Comparison of ENCODE assay signal across 9 cellular contexts in the genomic region with DNA sequence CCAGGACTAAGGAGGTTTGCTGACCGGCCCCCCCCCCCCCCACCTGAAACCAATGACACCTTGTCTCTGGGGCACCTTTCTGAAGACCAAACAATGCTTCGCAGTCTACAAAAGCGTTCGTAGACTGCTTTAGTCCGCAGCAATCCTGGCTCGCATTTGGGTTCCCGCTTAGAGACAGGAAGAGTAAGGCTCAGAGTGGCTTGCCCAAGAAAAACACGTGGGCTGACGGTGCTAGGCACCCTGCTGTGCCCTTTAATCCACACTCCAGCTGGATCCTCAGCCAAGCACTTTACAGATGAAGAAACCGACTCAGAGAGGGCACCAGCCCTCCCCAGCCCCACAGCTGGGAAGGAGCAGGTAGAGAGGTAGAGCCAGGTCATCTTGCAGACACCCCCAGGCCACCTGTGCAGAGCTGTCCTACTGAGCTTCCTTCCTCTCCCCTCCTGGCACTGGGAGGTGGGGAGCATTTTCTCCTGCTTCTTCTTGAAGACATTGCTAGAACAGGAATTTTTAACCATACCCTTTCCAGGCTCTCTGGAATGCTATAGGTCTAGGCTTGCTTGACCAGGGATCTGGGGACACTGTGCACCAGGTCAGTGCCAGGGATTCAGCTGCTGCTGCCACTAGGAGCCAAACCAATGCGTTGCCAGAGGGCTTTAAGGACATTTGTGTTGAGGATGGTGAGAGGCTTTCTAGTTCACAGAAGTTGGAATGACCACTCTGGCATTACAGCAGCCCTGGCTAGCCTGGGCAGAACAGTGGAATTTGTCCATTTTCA. TPM values are rescaled to one million over a fixed set of nuclear protein-coding genes. Genes with fewer than 3 reads are reported as not detected.
A peak's percentile ranks its signal among the peaks of the same experiment; 100 is the strongest.
DNase-seq lines count a peak whose midpoint lies in the region; ATAC-seq and TF ChIP-seq lines count a peak whose summit lies in the region.
"Had no signal": no experiment of that assay in that cellular context is flagged by ENCODE, and none has a peak within 500 bp of the region (broad histone marks: within the 10 kb centered on the region; RNA-seq: fewer than 3 reads in every experiment).

No MANE protein-coding gene starts in this region.

- no peaks in the 10 kb centered on the region for H3K9me3 ChIP-seq in A673 (ENCODE audit: low read depth, low read length, poor library complexity, severe bottlenecking)
- peaks cover 4% of the 10 kb centered on the region; the same call in 1 of the 2 replicates for H3K9me3 ChIP-seq in HUES64 (ENCODE audit: insufficient read depth, low read depth, low read length)
- H3K9me3 ChIP-seq in adrenal gland (replicated peaks in 1 of 3), result no peaks in the 10 kb centered on the region
- no peaks in the 10 kb centered on the region for H3K9me3 ChIP-seq in thoracic aorta

- peak overlapping the region in 2 of 6 donors; percentile 5 for H3K27ac Mint-ChIP-seq in immature natural killer cell

- no peaks in the 10 kb centered on the region for H3K36me3 Mint-ChIP-seq in immature natural killer cell

- WGBS in HUES64, result 7% methylated on average over 11 of the region's 11 CpGs
- WGBS in adrenal gland, 4 donors, result 3 to 26% (median 10%) methylated on average over 3 to 11 of the region's 11 CpGs

- H3K4me3 Mint-ChIP-seq in immature natural killer cell, result peak overlapping the region; percentile 84 to 91 (median 90)

- CTCF ChIA-PET in A673 (lab: Charles Lee), result no interaction called here

- no peak overlapping the region for H3K9ac ChIP-seq in HUES64 (ENCODE audit: low read depth, low read length)

- TF ChIP-seq POLR2A in adrenal gland (IDR thresholded peaks at IDR 0.05), result no peak

- peaks cover 0 to 3% (median 0%) of the 10 kb centered on the region in 6 donors for H3K9me3 Mint-ChIP-seq in immature natural killer cell

- peaks cover 16% of the 10 kb centered on the region in 2 donors for H3K4me1 Mint-ChIP-seq in immature natural killer cell

- TF ChIP-seq CTCF in A673 (conservative IDR thresholded peaks at IDR 0.05; ENCODE audit: low read depth, low read length) (no peak), adrenal gland (IDR thresholded peaks at IDR 0.05) (no peak), thoracic aorta (IDR thresholded peaks at IDR 0.05) (no peak)

- H3K4me3 ChIP-seq in A673 (ENCODE audit: low read depth, low read length, poor library complexity, severe bottlenecking) (peak overlapping the region; percentile 77), HUES64 (ENCODE audit: low read length) (peak overlapping the region; percentile 68), adrenal gland (peak overlapping the region in 1 of 4 donors; percentile 91), thoracic aorta (peak overlapping the region; percentile 96)

- POLR2A ChIA-PET in A673 (lab: Charles Lee; ENCODE audit: low non-redundant PET), result interaction anchor here (0.6 to 0.8 kb wide), 2 partner anchors 68 to 162 kb away, joined by 3 to 4 read pairs; no protein-coding TSS in a partner anchor

- no TSS peak for BruUV-seq in A673 (replicated peaks; lab: Mats Ljungman, UMichigan)

- H3K36me3 ChIP-seq in A673 (ENCODE audit: insufficient read depth, low read length, poor library complexity, severe bottlenecking), result peaks cover 7% of the 10 kb centered on the region
- no peaks in the 10 kb centered on the region for H3K36me3 ChIP-seq in HUES64 (ENCODE audit: insufficient read depth, low read length)
- no peaks in the 10 kb centered on the region for H3K36me3 ChIP-seq in adrenal gland (replicated peaks in 1 of 2)
- peaks cover 15% of the 10 kb centered on the region for H3K36me3 ChIP-seq in thoracic aorta

- H3K27me3 Mint-ChIP-seq in immature natural killer cell (ENCODE audit: low read depth in 3 of 3), result peaks cover 8 to 22% (median 17%) of the 10 kb centered on the region in 3 donors

- intact Hi-C loops in A673 (cut with micrococcal nuclease; ENCODE audit: unreplicated experiment) (loop anchor here (5.0 kb wide), 2 partner anchors 66 to 114 kb away; no protein-coding TSS in a partner anchor), adrenal gland (cut with DNase I) (no loop called here)

- peaks cover 28% of the 10 kb centered on the region for H3K4me1 ChIP-seq in A673 (ENCODE audit: insufficient read depth, low read length, poor library complexity, severe bottlenecking)
- peaks cover 19% of the 10 kb centered on the region for H3K4me1 ChIP-seq in HUES64 (ENCODE audit: insufficient read depth, low read length)
- peaks cover 5 to 25% of the 10 kb centered on the region in 2 donors for H3K4me1 ChIP-seq in adrenal gland (replicated peaks in 1 of 2)
- H3K4me1 ChIP-seq in thoracic aorta (ENCODE audit: control insufficient read depth in 1 of 2, low read depth in 2 of 2), result peaks cover 15 to 34% of the 10 kb centered on the region in 2 donors

- DNase-seq in A673 (ENCODE audit: low spot score) (peak; percentile 84), adrenal gland (peak in 5 of 7 donors; percentile 43 to 67 (median 50)), immature natural killer cell (no peak), thoracic aorta (ENCODE audit: low spot score) (no peak), GM19240 (ENCODE audit: insufficient read length, low spot score) (no peak), NCI-H1694 treated with DMSO at 0.1 percent for 48 hours (lab: John Stamatoyannopoulos, UW) (no peak)

- H3K27me3 ChIP-seq in A673 (replicated peaks; ENCODE audit: insufficient read depth, low read depth, low read length, poor library complexity) (no peaks in the 10 kb centered on the region), HUES64 (ENCODE audit: insufficient read depth, low read length) (peaks cover 38% of the 10 kb centered on the region), adrenal gland (no peaks in the 10 kb centered on the region), thoracic aorta (replicated peaks; ENCODE audit: insufficient read depth) (no peaks in the 10 kb centered on the region)

- H3K27ac ChIP-seq in A673 (ENCODE audit: low read depth, low read length, poor library complexity, severe bottlenecking) (peak overlapping the region; percentile 71), HUES64 (ENCODE audit: low read depth, low read length) (no peak overlapping the region; the same call in 1 of the 2 replicates), adrenal gland (peak overlapping the region in 1 of 5 donors; percentile 98), thoracic aorta (peak overlapping the region; percentile 91 to 96)

- ATAC-seq in thoracic aorta (ENCODE audit: insufficient number of reproducible peaks, low FRiP score, low read depth) (no peak), HG02884 (IDR thresholded peaks at IDR 0.05; ENCODE audit: unreplicated experiment) (no peak)

RNA-seq across cellular contexts. Expression of gene KLF15, which starts 1.0 kb away (rescaled TPM):
- total RNA-seq in A673 (2021) (32.1 and 32.6 TPM in 2 replicates), adrenal gland (10 to 100 TPM in 7 of 8 donors, 1 to 10 TPM in 1; 6.1 to 22.4 (median 13.6) TPM), thoracic aorta (10 to 100 TPM; 55.7 to 90.2 TPM)
- polyA plus RNA-seq in HUES64 (2013, experiment 1 of 2), result 6.8 TPM
- polyA plus RNA-seq in HUES64 (2013, experiment 2 of 2), result 7.4 TPM
- polyA plus RNA-seq in adrenal gland (10 to 100 TPM in 1 of 3 donors, 1 to 10 TPM in 2; 3.6 to 10.8 (median 8.3) TPM), immature natural killer cell (not detected)

RNA-seq across cellular contexts. Expression of gene CFAP100, which starts 36.5 kb away (rescaled TPM):
- total RNA-seq in A673 (2021) (not detected in 2 replicates), adrenal gland (not detected), thoracic aorta (not detected)
- polyA plus RNA-seq in HUES64 (2013, experiment 1 of 2), result 0.55 TPM
- polyA plus RNA-seq in HUES64 (2013, experiment 2 of 2), result 0.38 TPM
- polyA plus RNA-seq in adrenal gland (not detected), immature natural killer cell (not detected)
- polyA plus RNA-seq: adipose tissue had no signal

Comparison
In these comparisons a context has a peak if more than half of its experiments do, and no peak if none do; other contexts are left out.
1. DNase-seq: peak in A673 (single experiment) and adrenal gland (5 of 7); none in immature natural killer cell (0 of 3), thoracic aorta (single experiment), GM19240 (single experiment) and NCI-H1694 treated with DMSO at 0.1 percent for 48 hours (single experiment).